In genomic region chr17:5832886-5833285, GRCh38 we compare ENCODE assay signal across 13 cellular contexts.
DNase-seq lines count a peak whose midpoint lies in the region; ATAC-seq and TF ChIP-seq lines count a peak whose summit lies in the region.
"Had no signal": no experiment of that assay in that cellular context is flagged by ENCODE, and none has a peak within 500 bp of the region (broad histone marks: within the 10 kb centered on the region; RNA-seq: fewer than 3 reads in every experiment).

No MANE protein-coding gene starts in this region.

- no peaks in the 10 kb centered on the region for H3K27me3 ChIP-seq in breast epithelium
- H3K27me3 ChIP-seq in PC-3 (ENCODE audit: low read length), result no peaks in the 10 kb centered on the region
- H3K27me3 ChIP-seq in ascending aorta, result no peaks in the 10 kb centered on the region
- H3K27me3 ChIP-seq: cardiac muscle cell had no signal

- H3K79me2 ChIP-seq in PC-3 (ENCODE audit: low read length), result no peaks in the 10 kb centered on the region

- no peak for TF ChIP-seq POLR2A in breast epithelium (IDR thresholded peaks at IDR 0.05)

- H3K4me2 ChIP-seq in PC-3 (ENCODE audit: low read length), result peak overlapping the region; percentile 58

- CTCF ChIA-PET in MCF 10A (lab: Yijun Ruan, JAX), result no interaction called here
- CTCF ChIA-PET in PC-3 (lab: Charles Lee), result no interaction called here

- DNase-seq in MCF 10A (ENCODE audit: unreplicated experiment) (peak; percentile 64), breast epithelium (ENCODE audit: low spot score in 2 of 2) (no peak), PC-3 (peak; percentile 83), fibroblast of peridontal ligament (ENCODE audit: extremely low read depth) (peak; percentile 74), AG20443 (ENCODE audit: low spot score) (no peak), globus pallidus (ENCODE audit: low spot score) (no peak), NCI-H524 treated with DMSO at 0.1 percent for 48 hours (lab: John Stamatoyannopoulos, UW) (no peak), ascending aorta (ENCODE audit: low spot score in 2 of 2) (no peak)
- DNase-seq: substantia nigra had no signal

- H2AFZ ChIP-seq in PC-3 (ENCODE audit: low read length), result no peak overlapping the region

- H3K27me3 Mint-ChIP-seq in MCF 10A (ENCODE audit: insufficient read depth, unreplicated experiment), result no peaks in the 10 kb centered on the region

- peak overlapping the region; percentile 66 for H3K9ac ChIP-seq in PC-3 (ENCODE audit: low read length)

- TF ChIP-seq CTCF in MCF 10A (IDR thresholded peaks at IDR 0.05; ENCODE audit: unreplicated experiment) (no peak), breast epithelium (IDR thresholded peaks at IDR 0.05) (no peak), PC-3 (conservative IDR thresholded peaks at IDR 0.05; ENCODE audit: low read depth, low read length) (no peak), ascending aorta (IDR thresholded peaks at IDR 0.05) (no peak)

- H3K9me3 Mint-ChIP-seq in MCF 10A (ENCODE audit: unreplicated experiment), result peaks cover 8% of the 10 kb centered on the region

- H3K9me2 ChIP-seq in PC-3 (replicated peaks; ENCODE audit: low read length), result no peaks in the 10 kb centered on the region

- peaks cover 7% of the 10 kb centered on the region for H3F3A ChIP-seq in PC-3 (ENCODE audit: low read length, unreplicated experiment)

- H3K27ac ChIP-seq in breast epithelium (no peak overlapping the region), PC-3 (ENCODE audit: low read length) (peak overlapping the region; percentile 98), ascending aorta (no peak overlapping the region)
- H3K27ac ChIP-seq: C4-2B, cardiac muscle cell had no signal

- intact Hi-C loops in MCF 10A (cut with micrococcal nuclease), result loop anchor here (2.0 kb wide), 1 partner anchor 56 kb away; no protein-coding TSS in a partner anchor
- intact Hi-C loops in breast epithelium (cut with DNase I; ENCODE audit: low total_unique reads), result no loop called here
- intact Hi-C loops in PC-3 (cut with micrococcal nuclease), result loop anchor here (2.0 to 5.0 kb wide), 3 partner anchors 48 to 241 kb away; no protein-coding TSS in a partner anchor
- intact Hi-C loops in ascending aorta (cut with DNase I), result no loop called here

- POLR2A ChIA-PET in MCF 10A (lab: Yijun Ruan, JAX) (interaction anchor here (0.6 to 0.7 kb wide), 2 partner anchors 569 to 1939 kb away, joined by 3 read pairs; no protein-coding TSS in a partner anchor), PC-3 (lab: Charles Lee; ENCODE audit: unreplicated experiment) (no interaction called here)

- H3K4me1 ChIP-seq in breast epithelium (no peaks in the 10 kb centered on the region), PC-3 (ENCODE audit: insufficient read depth, low read length) (peaks cover 79% of the 10 kb centered on the region), ascending aorta (no peaks in the 10 kb centered on the region)

- H3K36me3 ChIP-seq in breast epithelium, result no peaks in the 10 kb centered on the region
- no peaks in the 10 kb centered on the region for H3K36me3 ChIP-seq in PC-3 (ENCODE audit: low read depth, low read length)
- no peaks in the 10 kb centered on the region for H3K36me3 ChIP-seq in ascending aorta
- H3K36me3 ChIP-seq: cardiac muscle cell had no signal

- no peak overlapping the region for H3K4me3 Mint-ChIP-seq in MCF 10A (ENCODE audit: unreplicated experiment)

- no peaks in the 10 kb centered on the region for H3K36me3 Mint-ChIP-seq in MCF 10A (ENCODE audit: insufficient read depth, unreplicated experiment)

- peak overlapping the region; percentile 92 for H3K27ac Mint-ChIP-seq in MCF 10A (ENCODE audit: low read depth, unreplicated experiment)

- ATAC-seq in PC-3, result peak; percentile 72
- ATAC-seq: activated CD4-positive, CD25-positive, alpha-beta regulatory T cell treated with anti-CD3 and anti-CD28 coated beads, Interleukin-2, amount 50 U/mL, for 24 hours; left lobe of liver had no signal

- BruUV-seq in MCF 10A (replicated peaks; lab: Mats Ljungman, UMichigan) (no TSS peak), PC-3 (replicated peaks; lab: Mats Ljungman, UMichigan) (no TSS peak)

- H4K20me1 ChIP-seq in PC-3 (ENCODE audit: low read length), result no peaks in the 10 kb centered on the region

- peaks cover 41% of the 10 kb centered on the region for H3K4me1 Mint-ChIP-seq in MCF 10A (ENCODE audit: insufficient read depth, unreplicated experiment)

- H3K9me3 ChIP-seq in breast epithelium (no peaks in the 10 kb centered on the region), PC-3 (ENCODE audit: low read length) (no peaks in the 10 kb centered on the region), ascending aorta (no peaks in the 10 kb centered on the region)

- H3K4me3 ChIP-seq in breast epithelium, result no peak overlapping the region
- no peak overlapping the region for H3K4me3 ChIP-seq in PC-3 (ENCODE audit: low read length)
- no peak overlapping the region for H3K4me3 ChIP-seq in ascending aorta
- H3K4me3 ChIP-seq: cardiac muscle cell had no signal

Comparison
In these comparisons a context has a peak if more than half of its experiments do, and no peak if none do; other contexts are left out.
1. DNase-seq: peak in MCF 10A (single experiment), PC-3 (single experiment) and fibroblast of peridontal ligament (single experiment); none in breast epithelium (0 of 2), AG20443 (single experiment), globus pallidus (single experiment), NCI-H524 treated with DMSO at 0.1 percent for 48 hours (single experiment) and ascending aorta (0 of 2).
2. intact Hi-C loops: an anchor here in MCF 10A (2.0 kb wide) and PC-3 (2.0 to 5.0 kb wide); none called in breast epithelium and ascending aorta.